Comparison of ENCODE assay signal across 13 cellular contexts in the genomic region with DNA sequence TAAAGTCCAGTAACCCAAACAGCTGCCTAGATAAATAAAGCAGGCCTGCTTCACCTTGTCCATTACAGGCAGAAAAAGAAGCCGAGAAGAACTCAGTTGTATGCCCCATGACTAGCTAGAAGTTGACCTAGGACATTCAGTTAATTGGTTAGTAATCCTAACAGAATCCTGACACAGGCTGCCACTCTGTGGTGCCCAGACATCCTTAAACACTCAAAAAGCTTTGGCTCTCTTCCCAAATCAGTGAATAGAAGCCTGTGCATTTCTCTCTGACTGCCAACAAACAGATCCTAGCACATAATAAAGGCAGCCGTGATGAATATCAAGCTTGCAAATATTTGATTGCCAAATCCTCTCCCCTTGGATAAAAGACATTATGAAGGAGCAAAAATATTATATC.
A peak's percentile ranks its signal among the peaks of the same experiment; 100 is the strongest.
DNase-seq lines count a peak whose midpoint lies in the region; ATAC-seq and TF ChIP-seq lines count a peak whose summit lies in the region.
"Had no signal": no experiment of that assay in that cellular context is flagged by ENCODE, and none has a peak within 500 bp of the region (broad histone marks: within the 10 kb centered on the region; RNA-seq: fewer than 3 reads in every experiment).

No MANE protein-coding gene starts in this region.

- no peaks in the 10 kb centered on the region for H3K36me3 ChIP-seq in PC-3 (ENCODE audit: low read depth, low read length)
- no peaks in the 10 kb centered on the region for H3K36me3 ChIP-seq in spleen

- no peak overlapping the region for H3K4me2 ChIP-seq in PC-3 (ENCODE audit: low read length)

- no peaks in the 10 kb centered on the region for H3K4me1 ChIP-seq in PC-3 (ENCODE audit: insufficient read depth, low read length)
- no peaks in the 10 kb centered on the region for H3K4me1 ChIP-seq in spleen

- H3F3A ChIP-seq in PC-3 (ENCODE audit: low read length, unreplicated experiment), result no peaks in the 10 kb centered on the region

- peaks cover 5% of the 10 kb centered on the region for H3K9me3 Mint-ChIP-seq in activated CD4-positive, alpha-beta memory T cell treated with anti-CD3 and anti-CD28 coated beads for 36 hours

- H3K9me3 ChIP-seq in PC-3 (ENCODE audit: low read length) (no peaks in the 10 kb centered on the region), spleen (peaks cover 0 to 6% (median 0%) of the 10 kb centered on the region in 8 donors)

- H3K4me3 Mint-ChIP-seq in activated CD4-positive, alpha-beta memory T cell treated with anti-CD3 and anti-CD28 coated beads for 36 hours, result no peak overlapping the region
- H3K4me3 Mint-ChIP-seq: activated CD4-positive, alpha-beta T cell treated with anti-CD3 and anti-CD28 coated beads, Interleukin-2, amount 10 ng/mL, durations not matched to agents 24 days and 14 days; activated T-helper 1 cell treated with anti-CD3 and anti-CD28 coated beads, Interleukin-12 subunit alpha, Interleukin-12 subunit beta, Interleukin-2, Interleukin-4 antibody, amounts not matched to agents 30 ng/mL and 10 ng/mL and 1 ng/mL, durations not matched to agents 14 hours and 24 hours and 36 hours; CD14-positive monocyte; T-helper 17 cell had no signal

- no peak overlapping the region for H2AFZ ChIP-seq in PC-3 (ENCODE audit: low read length)

- no peaks in the 10 kb centered on the region for H3K4me1 Mint-ChIP-seq in activated CD4-positive, alpha-beta memory T cell treated with anti-CD3 and anti-CD28 coated beads for 36 hours (ENCODE audit: low read depth)
- H3K4me1 Mint-ChIP-seq: activated CD4-positive, alpha-beta T cell treated with anti-CD3 and anti-CD28 coated beads, Interleukin-2, amount 10 ng/mL, durations not matched to agents 24 days and 14 days; CD14-positive monocyte; T-helper 17 cell had no signal

- BruUV-seq in PC-3 (replicated peaks; lab: Mats Ljungman, UMichigan), result no TSS peak

- H3K27me3 Mint-ChIP-seq in activated CD4-positive, alpha-beta memory T cell treated with anti-CD3 and anti-CD28 coated beads for 36 hours, result no peaks in the 10 kb centered on the region
- H3K27me3 Mint-ChIP-seq: activated CD4-positive, alpha-beta T cell treated with anti-CD3 and anti-CD28 coated beads, Interleukin-2, amount 10 ng/mL, durations not matched to agents 24 days and 14 days; T-helper 17 cell had no signal

- H3K79me2 ChIP-seq in PC-3 (ENCODE audit: low read length), result no peaks in the 10 kb centered on the region

- H3K27me3 ChIP-seq in PC-3 (ENCODE audit: low read length), result no peaks in the 10 kb centered on the region
- H3K27me3 ChIP-seq in spleen (replicated peaks in 1 of 7), result no peaks in the 10 kb centered on the region

- TF ChIP-seq POLR2A in spleen (IDR thresholded peaks at IDR 0.05), result no peak

- H3K36me3 Mint-ChIP-seq in activated CD4-positive, alpha-beta memory T cell treated with anti-CD3 and anti-CD28 coated beads for 36 hours, result no peaks in the 10 kb centered on the region
- H3K36me3 Mint-ChIP-seq: CD14-positive monocyte had no signal

- no peaks in the 10 kb centered on the region for H3K9me2 ChIP-seq in PC-3 (replicated peaks; ENCODE audit: low read length)

- H3K27ac Mint-ChIP-seq in activated CD4-positive, alpha-beta memory T cell treated with anti-CD3 and anti-CD28 coated beads for 36 hours, result no peak overlapping the region
- H3K27ac Mint-ChIP-seq: activated CD4-positive, alpha-beta T cell treated with anti-CD3 and anti-CD28 coated beads, Interleukin-2, amount 10 ng/mL, durations not matched to agents 24 days and 14 days; activated T-helper 1 cell treated with anti-CD3 and anti-CD28 coated beads, Interleukin-12 subunit alpha, Interleukin-12 subunit beta, Interleukin-2, Interleukin-4 antibody, amounts not matched to agents 30 ng/mL and 10 ng/mL and 1 ng/mL, durations not matched to agents 14 hours and 24 hours and 36 hours; CD14-positive monocyte; T-helper 17 cell had no signal

- TF ChIP-seq CTCF in PC-3 (conservative IDR thresholded peaks at IDR 0.05; ENCODE audit: low read depth, low read length), result no peak
- no peak for TF ChIP-seq CTCF in spleen (IDR thresholded peaks at IDR 0.05 in 8 of 11, conservative IDR thresholded peaks at IDR 0.05 in 3 of 11)

- POLR2A ChIA-PET in PC-3 (lab: Charles Lee; ENCODE audit: unreplicated experiment), result no interaction called here
- POLR2A ChIA-PET in activated CD4-positive, alpha-beta memory T cell treated with anti-CD3 and anti-CD28 coated beads for 36 hours (lab: Charles Lee), result no interaction called here

- H3K4me3 ChIP-seq in PC-3 (ENCODE audit: low read length), result no peak overlapping the region
- H3K4me3 ChIP-seq in spleen, result no peak overlapping the region

- H4K20me1 ChIP-seq in PC-3 (ENCODE audit: low read length), result no peaks in the 10 kb centered on the region

- peak in 8 of 14 donors; percentile 5 to 25 (median 10) for DNase-seq in C1 segment of cervical spinal cord (lab: John Stamatoyannopoulos, UW)
- DNase-seq in HT1080 (ENCODE audit: low read depth), result peak; percentile 26
- peak; percentile 38 for DNase-seq in PC-3
- DNase-seq in hippocampal formation (lab: John Stamatoyannopoulos, UW), result peak; percentile 16 to 69
- DNase-seq in spleen, result no peak
- DNase-seq in activated CD4-positive, alpha-beta memory T cell treated with anti-CD3 and anti-CD28 coated beads for 36 hours, result no peak
- no peak for DNase-seq in NCI-H526 (lab: John Stamatoyannopoulos, UW)
- DNase-seq: activated CD4-positive, alpha-beta T cell treated with anti-CD3 and anti-CD28 coated beads, Interleukin-2, amount 10 ng/mL, durations not matched to agents 24 days and 14 days; stimulated activated naive CD4-positive, alpha-beta T cell treated with Interleukin-2 at 50 U/mL for 16 hours; T-helper 17 cell had no signal

- 55 to 73% (median 65%) methylated on average over 2 of the region's 2 CpGs for WGBS in spleen, 5 donors

- intact Hi-C loops in PC-3 (cut with micrococcal nuclease), result no loop called here
- intact Hi-C loops in spleen (cut with DNase I; ENCODE audit: low total_unique reads), result no loop called here
- intact Hi-C loops in activated CD4-positive, alpha-beta memory T cell treated with anti-CD3 and anti-CD28 coated beads for 36 hours (cut with micrococcal nuclease), result no loop called here

- H3K27ac ChIP-seq in PC-3 (ENCODE audit: low read length), result no peak overlapping the region
- no peak overlapping the region for H3K27ac ChIP-seq in spleen

- CTCF ChIA-PET in PC-3 (lab: Charles Lee), result no interaction called here
- CTCF ChIA-PET in activated CD4-positive, alpha-beta memory T cell treated with anti-CD3 and anti-CD28 coated beads for 36 hours (lab: Charles Lee), result no interaction called here

- H3K9ac ChIP-seq in PC-3 (ENCODE audit: low read length), result no peak overlapping the region

- peak; percentile 54 for ATAC-seq in PC-3
- no peak for ATAC-seq in GM19395 (IDR thresholded peaks at IDR 0.05; ENCODE audit: unreplicated experiment)
- ATAC-seq: T-helper 17 cell had no signal

Comparison
In these comparisons a context has a peak if more than half of its experiments do, and no peak if none do; other contexts are left out.
1. DNase-seq: peak in C1 segment of cervical spinal cord (8 of 14), HT1080 (single experiment), PC-3 (single experiment) and hippocampal formation (2 of 2); none in spleen (single experiment), activated CD4-positive, alpha-beta memory T cell treated with anti-CD3 and anti-CD28 coated beads for 36 hours (single experiment) and NCI-H526 (0 of 2).